ENCODE assay signal across 21 cellular contexts in the genomic region with DNA sequence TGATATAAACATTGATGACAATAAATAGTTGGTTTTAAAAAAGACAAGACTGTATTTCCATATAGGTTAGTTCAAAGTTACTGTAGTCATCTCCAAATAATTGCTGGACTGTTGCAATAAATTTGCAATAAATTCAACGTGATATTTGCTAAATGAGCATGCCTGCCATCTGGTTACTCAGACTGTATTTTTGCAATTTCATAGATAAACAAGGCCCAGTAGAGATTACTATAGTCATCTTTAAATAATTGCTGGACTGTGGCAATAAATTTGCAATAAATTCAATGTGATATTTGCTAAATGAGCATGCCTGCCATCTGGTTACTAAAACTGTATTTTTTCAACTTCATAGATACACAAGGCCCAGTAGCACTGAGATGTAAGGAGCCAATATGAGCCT. TPM values are rescaled to one million over a fixed set of nuclear protein-coding genes. Genes with fewer than 3 reads are reported as not detected.
"Had no signal": no experiment of that assay in that cellular context is flagged by ENCODE, and none has a peak within 500 bp of the region (broad histone marks: within the 10 kb centered on the region; RNA-seq: fewer than 3 reads in every experiment).

No MANE protein-coding gene starts in this region.

- H3K4me3 ChIP-seq: body of pancreas, gastroesophageal sphincter, tibial artery, uterus had no signal

- H3K36me3 Mint-ChIP-seq: activated naive CD4-positive, alpha-beta T cell treated with anti-CD3 and anti-CD28 coated beads, Interleukin-2, amount 50 U/mL, for 72 hours; naive thymus-derived CD4-positive, alpha-beta T cell; stimulated activated naive B cell treated with anti-CD40 and anti-IgM and Interleukin-4, amounts not matched to agents 10 μg/mL and 1 μg/mL and 100 μg/mL, for 72 hours had no signal

- H3K4me3 Mint-ChIP-seq: activated CD4-positive, alpha-beta T cell treated with anti-CD3 and anti-CD28 coated beads, Interleukin-2, amount 10 ng/mL, durations not matched to agents 24 days and 14 days; activated T-cell treated with anti-CD3 and anti-CD28 coated beads, Interleukin-2, amount 50 U/mL, for 72 hours; central memory CD8-positive, alpha-beta T cell; effector memory CD8-positive, alpha-beta T cell; naive thymus-derived CD4-positive, alpha-beta T cell; stimulated activated naive B cell treated with anti-CD40 and anti-IgM and Interleukin-4, amounts not matched to agents 10 μg/mL and 1 μg/mL and 100 μg/mL, for 72 hours; T-helper 2 cell treated with Interferon-gamma antibody and Interleukin-4, amounts not matched to agents 5 μg/mL and 100 μg/mL, for 36 hours had no signal

- H3K4me1 Mint-ChIP-seq: central memory CD8-positive, alpha-beta T cell had no signal

- ATAC-seq: activated naive CD4-positive, alpha-beta T cell treated with anti-CD3 and anti-CD28 coated beads, Interleukin-2, amount 50 U/mL, for 72 hours; activated T-cell treated with anti-CD3 and anti-CD28 coated beads, Interleukin-2, amount 50 U/mL, for 72 hours; body of pancreas; effector memory CD8-positive, alpha-beta T cell; gastroesophageal sphincter; heart right ventricle; naive thymus-derived CD4-positive, alpha-beta T cell; stimulated activated naive B cell treated with anti-CD40 and anti-IgM and Interleukin-4, amounts not matched to agents 10 μg/mL and 1 μg/mL and 100 μg/mL, for 72 hours had no signal

- H3K9me3 Mint-ChIP-seq: activated CD4-positive, alpha-beta T cell treated with anti-CD3 and anti-CD28 coated beads, Interleukin-2, amount 10 ng/mL, durations not matched to agents 24 days and 14 days; activated naive CD4-positive, alpha-beta T cell treated with anti-CD3 and anti-CD28 coated beads, Interleukin-2, amount 50 U/mL, for 72 hours; activated T-cell treated with anti-CD3 and anti-CD28 coated beads, Interleukin-2, amount 50 U/mL, for 72 hours; central memory CD8-positive, alpha-beta T cell; effector memory CD8-positive, alpha-beta T cell; stimulated activated naive B cell treated with anti-CD40 and anti-IgM and Interleukin-4, amounts not matched to agents 10 μg/mL and 1 μg/mL and 100 μg/mL, for 72 hours; T-helper 2 cell treated with Interferon-gamma antibody and Interleukin-4, amounts not matched to agents 5 μg/mL and 100 μg/mL, for 36 hours had no signal

- H3K27ac ChIP-seq: body of pancreas, gastroesophageal sphincter, heart right ventricle, uterus had no signal

- H3K27ac Mint-ChIP-seq: activated CD4-positive, alpha-beta T cell treated with anti-CD3 and anti-CD28 coated beads, Interleukin-2, amount 10 ng/mL, durations not matched to agents 24 days and 14 days; activated naive CD4-positive, alpha-beta T cell treated with anti-CD3 and anti-CD28 coated beads, Interleukin-2, amount 50 U/mL, for 72 hours; activated T-cell treated with anti-CD3 and anti-CD28 coated beads, Interleukin-2, amount 50 U/mL, for 72 hours; effector memory CD8-positive, alpha-beta T cell; naive thymus-derived CD4-positive, alpha-beta T cell; stimulated activated naive B cell treated with anti-CD40 and anti-IgM and Interleukin-4, amounts not matched to agents 10 μg/mL and 1 μg/mL and 100 μg/mL, for 72 hours; T-helper 2 cell treated with Interferon-gamma antibody and Interleukin-4, amounts not matched to agents 5 μg/mL and 100 μg/mL, for 36 hours had no signal

- H3K27me3 ChIP-seq: body of pancreas, gastroesophageal sphincter, tibial artery, uterus had no signal

- H3K9me3 ChIP-seq: body of pancreas, gastroesophageal sphincter, heart right ventricle, tibial artery, uterus had no signal

- H3K36me3 ChIP-seq: uterus had no signal

- DNase-seq: activated CD4-positive, alpha-beta T cell treated with anti-CD3 and anti-CD28 coated beads, Interleukin-2, amount 10 ng/mL, durations not matched to agents 24 days and 14 days; activated CD4-positive, CD25-positive, alpha-beta regulatory T cell; activated CD8-positive, alpha-beta memory T cell treated with anti-CD3 and anti-CD28 coated beads, Interleukin-2, amount 50 U/mL, for 48 hours; activated gamma-delta T cell; activated T-cell treated with anti-CD3 and anti-CD28 coated beads, Interleukin-2, amount 50 U/mL, for 72 hours; amniotic stem cell; effector memory CD8-positive, alpha-beta T cell; heart right ventricle; left cardiac atrium; naive thymus-derived CD4-positive, alpha-beta T cell; posterior cingulate gyrus; retina; stimulated activated CD4-positive, alpha-beta T cell treated with anti-CD3 and anti-CD28 coated beads, Interleukin-4, amount 100 ng/mL, for 1 hour; stimulated activated naive B cell treated with anti-CD40 and anti-IgM and Interleukin-4, amounts not matched to agents 10 μg/mL and 1 μg/mL and 100 μg/mL, for 72 hours; tibial artery; uterus had no signal

RNA-seq across cellular contexts. Expression of a gene that starts 5.7 kb away (rescaled TPM):
- total RNA-seq: activated CD4-positive, alpha-beta T cell treated with anti-CD3 and anti-CD28 coated beads, Interleukin-2, amount 10 ng/mL, durations not matched to agents 24 days and 14 days; activated naive CD4-positive, alpha-beta T cell treated with anti-CD3 and anti-CD28 coated beads, Interleukin-2, amount 50 U/mL, for 72 hours had no signal
